Comparison of ENCODE assay signal across 8 cellular contexts in genomic region chr10:60099998-60100747, GRCh38.
A peak's percentile ranks its signal among the peaks of the same experiment; 100 is the strongest.
DNase-seq lines count a peak whose midpoint lies in the region; ATAC-seq, FAIRE-seq and TF ChIP-seq lines count a peak whose summit lies in the region.

No MANE protein-coding gene starts in this region.

- H3K79me2 ChIP-seq in GM23248 (ENCODE audit: insufficient read depth) (no peaks in the 10 kb centered on the region), K562 (ENCODE audit: control insufficient read depth, insufficient read depth, low read length) (no peaks in the 10 kb centered on the region)

- no peak overlapping the region for H3K4me3 ChIP-seq in GM23248
- no peak overlapping the region for H3K4me3 ChIP-seq in K562
- H3K4me3 ChIP-seq in iPS-18a (ENCODE audit: low read length): no peak overlapping the region
- no peak overlapping the region for H3K4me3 ChIP-seq in stomach

- peak; percentile 55 to 89 (median 61); a peak in 4 of 6 replicates for TF ChIP-seq CTCF in K562 (IDR thresholded peaks at IDR 0.05 in 2 of 3, conservative IDR thresholded peaks at IDR 0.05 in 1 of 3; ENCODE audit: insufficient read depth in 2 of 3, low read depth in 1 of 3, low read length in 3 of 3)
- TF ChIP-seq CTCF in stomach (IDR thresholded peaks at IDR 0.05): peak in 5 of 7 experiments; percentile 18 to 61 (median 53)

- in situ Hi-C loops in Caki2 (cut with HindIII; ENCODE audit: low pct_unique_long_range_greater_than_20kb, low sequenced_read_pairs) (no loop called here), GM23248 (cut with MboI) (loop anchor here (10.0 kb wide), 2 partner anchors 105 to 335 kb away; no protein-coding TSS in a partner anchor), K562 (cut with MboI) (loop anchor here (5.0 to 10.0 kb wide), 2 partner anchors 115 to 342 kb away; no protein-coding TSS in a partner anchor)

- peak; percentile 50; the same call in 1 of the 2 replicates for TF ChIP-seq EP300 in K562 (IDR thresholded peaks at IDR 0.05; ENCODE audit: low read length)
- no peak for TF ChIP-seq EP300 in stomach (IDR thresholded peaks at IDR 0.05)

- POLR2A ChIA-PET in K562 (lab: Yijun Ruan, JAX): interaction anchor here (0.6 to 1.0 kb wide), 2 partner anchors 40 to 163 kb away, joined by 3 to 4 read pairs; no protein-coding TSS in a partner anchor

- no peaks in the 10 kb centered on the region for H3K9me2 ChIP-seq in GM23248 (ENCODE audit: insufficient read depth)

- peak; percentile 46 for DNase-seq in Caki2 (ENCODE audit: low read depth)
- DNase-seq in GM23248: peak; percentile 76
- DNase-seq in NCI-H2227 treated with DMSO at 0.1 percent for 48 hours (lab: John Stamatoyannopoulos, UW): peak; percentile 21
- DNase-seq in K562 (ENCODE audit: extremely low read depth in 1 of 4, low spot score in 3 of 4): peak; percentile 53 to 77 (median 60)
- DNase-seq in stomach: no peak
- DNase-seq in SIG-M5 treated with dmso at 0.1 percent for 504 hours (lab: John Stamatoyannopoulos, UW; ENCODE audit: unreplicated experiment): no peak
- no peak for DNase-seq in GDM1 (lab: John Stamatoyannopoulos, UW)

- no peaks in the 10 kb centered on the region for H3K27me3 ChIP-seq in GM23248 (replicated peaks; ENCODE audit: insufficient read depth)
- no peaks in the 10 kb centered on the region for H3K27me3 ChIP-seq in K562 (ENCODE audit: control insufficient read depth in 2 of 2, insufficient read depth in 2 of 2, low read length in 2 of 2)
- no peaks in the 10 kb centered on the region for H3K27me3 ChIP-seq in iPS-18a (ENCODE audit: control insufficient read depth, insufficient read depth, low read length)
- H3K27me3 ChIP-seq in stomach: no peaks in the 10 kb centered on the region

- H3K9me3 ChIP-seq in GM23248 (ENCODE audit: low read depth) (no peaks in the 10 kb centered on the region), K562 (replicated peaks; ENCODE audit: control insufficient read depth, insufficient read depth, low read depth, low read length) (no peaks in the 10 kb centered on the region), iPS-18a (ENCODE audit: control insufficient read depth, low read depth, low read length) (no peaks in the 10 kb centered on the region), stomach (no peaks in the 10 kb centered on the region)

- H3K27ac ChIP-seq in GM23248 (no peak overlapping the region), K562 (ENCODE audit: extremely low read depth, low read depth, low read length) (peak overlapping the region; percentile 54; the same call in 1 of the 3 replicates), iPS-18a (ENCODE audit: low read length) (peak overlapping the region; percentile 55), stomach (no peak overlapping the region)

- H3K9ac ChIP-seq in GM23248 (no peak overlapping the region), K562 (ENCODE audit: insufficient read depth in 1 of 2, low read depth in 2 of 2, low read length in 2 of 2) (no peak overlapping the region), iPS-18a (ENCODE audit: low read length) (peak overlapping the region; percentile 16)

- intact Hi-C loops in K562 (cut with micrococcal nuclease) (loop anchor here (1.0 to 10.0 kb wide), 4 partner anchors 108 to 547 kb away; no protein-coding TSS in a partner anchor), stomach (cut with DNase I; ENCODE audit: low total_unique reads) (loop anchor here (10.0 kb wide), 1 partner anchor 335 kb away; no protein-coding TSS in a partner anchor)

- BruUV-seq in K562 (replicated peaks; lab: Mats Ljungman, UMichigan): no TSS peak

- H3F3A ChIP-seq in GM23248 (ENCODE audit: insufficient read depth): no peaks in the 10 kb centered on the region

- TF ChIP-seq POLR2A in K562 (conservative IDR thresholded peaks at IDR 0.05) (no peak), stomach (IDR thresholded peaks at IDR 0.05) (no peak)

- TF ChIP-seq RAD21 in K562 (CRISPR knock-in tag; conservative IDR thresholded peaks at IDR 0.05 in 1 of 2, IDR thresholded peaks at IDR 0.05 in 1 of 2): peak; percentile 65 to 85

- H4K20me1 ChIP-seq in GM23248 (ENCODE audit: insufficient read depth) (no peaks in the 10 kb centered on the region), K562 (replicated peaks; ENCODE audit: control insufficient read depth, insufficient read depth, low read length) (no peaks in the 10 kb centered on the region)

- ATAC-seq in K562: peak; percentile 83

- H3K36me3 ChIP-seq in GM23248 (ENCODE audit: low read depth) (no peaks in the 10 kb centered on the region), K562 (ENCODE audit: control insufficient read depth, insufficient read depth, low read length) (no peaks in the 10 kb centered on the region), iPS-18a (ENCODE audit: control insufficient read depth, low read depth, low read length) (peaks cover 10% of the 10 kb centered on the region), stomach (no peaks in the 10 kb centered on the region)

- H3K4me1 ChIP-seq in GM23248 (ENCODE audit: insufficient read depth) (peaks cover 7% of the 10 kb centered on the region), K562 (replicated peaks in 1 of 2; ENCODE audit: control insufficient read depth in 2 of 2, insufficient read depth in 2 of 2, low read length in 2 of 2) (peaks cover 0 to 7% of the 10 kb centered on the region in 2 experiments; a peak in 2 of 5 replicates), iPS-18a (ENCODE audit: control insufficient read depth, low read depth, low read length) (no peaks in the 10 kb centered on the region), stomach (peaks cover 0 to 14% (median 4%) of the 10 kb centered on the region in 4 donors)

- 25 to 28% methylated on average over 2 of the region's 2 CpGs for WGBS in GM23248 (ENCODE audit: low coverage in 1 of 2, low lambda C conversion rate in 2 of 2, missing lambda C conversion rate in 2 of 2), 2 experiments
- 27% methylated on average over 2 of the region's 2 CpGs for WGBS in K562 (ENCODE audit: insufficient coverage, low coverage, missing lambda C conversion rate)
- WGBS in stomach, 5 donors: 56 to 70% (median 68%) methylated on average over 2 of the region's 2 CpGs

- CTCF ChIA-PET in K562 (lab: Yijun Ruan, JAX; ENCODE audit: low intra/inter-chr PET ratio): interaction anchor here (0.6 to 4.3 kb wide), 11 partner anchors 91 to 1078 kb away, joined by 3 to 56 read pairs (median 5); no protein-coding TSS in a partner anchor

- FAIRE-seq in K562 (lab: Jason Lieb, UNC): peak; percentile 57

- H3K4me2 ChIP-seq in GM23248 (ENCODE audit: unreplicated experiment) (no peak overlapping the region), K562 (ENCODE audit: insufficient read depth, low read length) (no peak overlapping the region)

- no peaks in the 10 kb centered on the region for H3K9me1 ChIP-seq in K562 (ENCODE audit: control insufficient read depth, insufficient read depth, low read length)

- H2AFZ ChIP-seq in GM23248 (no peak overlapping the region), K562 (ENCODE audit: low read depth, low read length) (0 out of 2 replicates have a peak overlapping the region, but pooled peaks have one; percentile 2)

TF ChIP-seq in K562, 482 proteins besides CTCF, POLR2A, EP300 and RAD21 (continues in another document):
- TF ChIP-seq JUNB (CRISPR knock-in tag; conservative IDR thresholded peaks at IDR 0.05) (no peak), NFE2L1 (tag; IDR thresholded peaks at IDR 0.05; ENCODE audit: borderline replicate concordance, low read depth) (peak; percentile 50; the same call in 1 of the 2 replicates), ZNF316 (IDR thresholded peaks at IDR 0.05) (peak; percentile 83), FOXM1 (IDR thresholded peaks at IDR 0.05; ENCODE audit: low read depth) (peak; percentile 22; the same call in 1 of the 2 replicates), FOXM1 (CRISPR knock-in tag; IDR thresholded peaks at IDR 0.05; ENCODE audit: low read depth) (no peak), MTA3 (IDR thresholded peaks at IDR 0.05; ENCODE audit: borderline replicate concordance) (no peak), MAFF (IDR thresholded peaks at IDR 0.05; ENCODE audit: low read length) (peak; percentile 63), ATF3 (IDR thresholded peaks at IDR 0.05) (no peak), ATF3 (CRISPR knock-in tag; conservative IDR thresholded peaks at IDR 0.05) (no peak), MEF2A (IDR thresholded peaks at IDR 0.05; ENCODE audit: control insufficient read depth, low read depth, low read length) (peak; percentile 66)
- TF ChIP-seq, protein P1, sequence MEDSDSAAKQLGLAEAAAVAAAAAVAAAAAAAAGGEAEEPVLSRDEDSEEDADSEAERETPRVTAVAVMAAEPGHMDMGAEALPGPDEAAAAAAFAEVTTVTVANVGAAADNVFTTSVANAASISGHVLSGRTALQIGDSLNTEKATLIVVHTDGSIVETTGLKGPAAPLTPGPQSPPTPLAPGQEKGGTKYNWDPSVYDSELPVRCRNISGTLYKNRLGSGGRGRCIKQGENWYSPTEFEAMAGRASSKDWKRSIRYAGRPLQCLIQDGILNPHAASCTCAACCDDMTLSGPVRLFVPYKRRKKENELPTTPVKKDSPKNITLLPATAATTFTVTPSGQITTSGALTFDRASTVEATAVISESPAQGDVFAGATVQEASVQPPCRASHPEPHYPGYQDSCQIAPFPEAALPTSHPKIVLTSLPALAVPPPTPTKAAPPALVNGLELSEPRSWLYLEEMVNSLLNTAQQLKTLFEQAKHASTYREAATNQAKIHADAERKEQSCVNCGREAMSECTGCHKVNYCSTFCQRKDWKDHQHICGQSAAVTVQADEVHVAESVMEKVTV (CRISPR knock-in tag; IDR thresholded peaks at IDR 0.05): peak; percentile 49; the same call in 1 of the 2 replicates

Comparison
In these comparisons a context has a peak if more than half of its experiments do, and no peak if none do; other contexts are left out.
1. DNase-seq: peak in Caki2 (single experiment), GM23248 (single experiment), NCI-H2227 treated with DMSO at 0.1 percent for 48 hours (single experiment) and K562 (4 of 4); none in stomach (single experiment), SIG-M5 treated with dmso at 0.1 percent for 504 hours (single experiment) and GDM1 (single experiment).
2. H3K27ac ChIP-seq: peak in K562 (single experiment) and iPS-18a (single experiment); none in GM23248 (single experiment) and stomach (0 of 5).